Comparison of ENCODE assay signal across 23 cellular contexts in genomic region chr2:84844141-84844540, GRCh38. TPM values are rescaled to one million over a fixed set of nuclear protein-coding genes. Genes with fewer than 3 reads are reported as not detected.
DNase-seq lines count a peak whose midpoint lies in the region; ATAC-seq and FAIRE-seq lines count a peak whose summit lies in the region.
"Had no signal": no experiment of that assay in that cellular context is flagged by ENCODE, and none has a peak within 500 bp of the region (broad histone marks: within the 10 kb centered on the region; RNA-seq: fewer than 3 reads in every experiment).

No MANE protein-coding gene starts in this region.

- CTCF ChIA-PET in T-cell (lab: Charles Lee) = no interaction called here

- H3K27me3 Mint-ChIP-seq in activated T-cell treated with anti-CD3 and anti-CD28 coated beads, Interleukin-2, amount 50 U/mL, for 72 hours (ENCODE audit: low read depth) = no peaks in the 10 kb centered on the region
- no peaks in the 10 kb centered on the region for H3K27me3 Mint-ChIP-seq in T-cell
- H3K27me3 Mint-ChIP-seq in activated naive CD8-positive, alpha-beta T cell treated with anti-CD3 and anti-CD28 coated beads, Interleukin-2, amount 10 ng/mL, durations not matched to agents 7 days and 5 days = no peaks in the 10 kb centered on the region

- POLR2A ChIA-PET in T-cell (lab: Charles Lee) = interaction anchor here in 1 of 2 donors (0.6 kb wide), 1 partner anchor 194 kb away, joined by 4 read pairs; no protein-coding TSS in a partner anchor
- POLR2A ChIA-PET in activated naive CD8-positive, alpha-beta T cell treated with anti-CD3 and anti-CD28 coated beads, Interleukin-2, amount 10 ng/mL, durations not matched to agents 7 days and 5 days (lab: Charles Lee) = no interaction called here

- intact Hi-C loops in sciatic nerve (cut with DNase I) = no loop called here

- H3K4me1 Mint-ChIP-seq in activated T-cell treated with anti-CD3 and anti-CD28 coated beads, Interleukin-2, amount 50 U/mL, for 72 hours (ENCODE audit: low read depth) = peaks cover 91% of the 10 kb centered on the region
- peaks cover 91 to 98% (median 97%) of the 10 kb centered on the region in 3 donors for H3K4me1 Mint-ChIP-seq in T-cell
- H3K4me1 Mint-ChIP-seq in activated naive CD8-positive, alpha-beta T cell treated with anti-CD3 and anti-CD28 coated beads, Interleukin-2, amount 10 ng/mL, durations not matched to agents 7 days and 5 days = peaks cover 83% of the 10 kb centered on the region
- H3K4me1 Mint-ChIP-seq: mesothelial cell of epicardium had no signal

- H3K9me3 Mint-ChIP-seq in activated T-cell treated with anti-CD3 and anti-CD28 coated beads, Interleukin-2, amount 50 U/mL, for 72 hours = no peaks in the 10 kb centered on the region
- H3K9me3 Mint-ChIP-seq in T-cell = peaks cover 0 to 4% (median 3%) of the 10 kb centered on the region in 3 donors
- H3K9me3 Mint-ChIP-seq in activated naive CD8-positive, alpha-beta T cell treated with anti-CD3 and anti-CD28 coated beads, Interleukin-2, amount 10 ng/mL, durations not matched to agents 7 days and 5 days = no peaks in the 10 kb centered on the region
- H3K9me3 Mint-ChIP-seq: IgD-negative memory B cell, mesothelial cell of epicardium had no signal

- DNase-seq in activated T-cell treated with anti-CD3 and anti-CD28 coated beads, Interleukin-2, amount 50 U/mL, for 72 hours = peak in 1 of 2 donors; percentile 26
- DNase-seq in activated T-cell treated with anti-CD3 and anti-CD28 coated beads for 4 hours (no peak), T-cell (peak in 1 of 34 experiments; percentile 13), sciatic nerve (ENCODE audit: low spot score) (peak; percentile 17), urothelium cell line (ENCODE audit: low spot score) (no peak)
- DNase-seq in activated naive CD8-positive, alpha-beta T cell treated with anti-CD3 and anti-CD28 coated beads, Interleukin-2, amount 10 ng/mL, durations not matched to agents 7 days and 5 days = no peak
- DNase-seq: amygdala; central memory CD4-positive, alpha-beta T cell; gastrocnemius medialis; left cardiac atrium; NCI-H1436; NCI-H526 treated with DMSO at 0.1 percent for 48 hours; OCI-M1; SHP77; small intestine; stimulated activated CD8-positive, alpha-beta memory T cell treated with anti-CD3 and anti-CD28 coated beads, Interleukin-4, amount 100 ng/mL, for 48 hours had no signal

- peaks cover 6 to 8% of the 10 kb centered on the region in 2 donors for H3K36me3 Mint-ChIP-seq in activated T-cell treated with anti-CD3 and anti-CD28 coated beads, Interleukin-2, amount 50 U/mL, for 72 hours (ENCODE audit: insufficient read depth in 2 of 2)
- peaks cover 28% of the 10 kb centered on the region for H3K36me3 Mint-ChIP-seq in T-cell
- H3K36me3 Mint-ChIP-seq in activated naive CD8-positive, alpha-beta T cell treated with anti-CD3 and anti-CD28 coated beads, Interleukin-2, amount 10 ng/mL, durations not matched to agents 7 days and 5 days = peaks cover 40% of the 10 kb centered on the region
- H3K36me3 Mint-ChIP-seq: IgD-negative memory B cell, mesothelial cell of epicardium, neural progenitor cell had no signal

- peak overlapping the region; percentile 91 for H3K27ac Mint-ChIP-seq in activated T-cell treated with anti-CD3 and anti-CD28 coated beads, Interleukin-2, amount 50 U/mL, for 72 hours
- H3K27ac Mint-ChIP-seq in T-cell = peak overlapping the region; percentile 97 to 99
- peak overlapping the region; percentile 93 for H3K27ac Mint-ChIP-seq in activated naive CD8-positive, alpha-beta T cell treated with anti-CD3 and anti-CD28 coated beads, Interleukin-2, amount 10 ng/mL, durations not matched to agents 7 days and 5 days
- H3K27ac Mint-ChIP-seq: mesothelial cell of epicardium, neural progenitor cell had no signal

- ATAC-seq in activated T-cell treated with anti-CD3 and anti-CD28 coated beads, Interleukin-2, amount 50 U/mL, for 72 hours (replicated peaks in 1 of 2) = peak in 1 of 2 donors; percentile 23
- ATAC-seq in T-cell (replicated peaks in 1 of 4) (no peak), sciatic nerve (no peak), GM19023 (IDR thresholded peaks at IDR 0.05; ENCODE audit: unreplicated experiment) (no peak), HG02642 (IDR thresholded peaks at IDR 0.05; ENCODE audit: poor library complexity, unreplicated experiment) (no peak)
- ATAC-seq in activated naive CD8-positive, alpha-beta T cell treated with anti-CD3 and anti-CD28 coated beads, Interleukin-2, amount 10 ng/mL, durations not matched to agents 7 days and 5 days (ENCODE audit: low read depth) = no peak
- ATAC-seq: esophagus mucosa, gastrocnemius medialis, left cardiac atrium had no signal

- FAIRE-seq in urothelium cell line (lab: Jason Lieb, UNC) = no peak
- FAIRE-seq: GM18507, small intestine had no signal

- H3K4me3 Mint-ChIP-seq in activated T-cell treated with anti-CD3 and anti-CD28 coated beads, Interleukin-2, amount 50 U/mL, for 72 hours = peak overlapping the region; percentile 71 to 79
- H3K4me3 Mint-ChIP-seq in T-cell = peak overlapping the region; percentile 3 to 74 (median 10)
- H3K4me3 Mint-ChIP-seq in activated naive CD8-positive, alpha-beta T cell treated with anti-CD3 and anti-CD28 coated beads, Interleukin-2, amount 10 ng/mL, durations not matched to agents 7 days and 5 days = peak overlapping the region; percentile 71
- H3K4me3 Mint-ChIP-seq: mesothelial cell of epicardium, neural progenitor cell had no signal

RNA-seq across cellular contexts. Expression of gene TRABD2A, which starts 36.7 kb away (rescaled TPM):
- total RNA-seq in activated T-cell treated with anti-CD3 and anti-CD28 coated beads, Interleukin-2, amount 50 U/mL, for 72 hours = 10 to 100 TPM; 35.1 to 39.4 TPM
- total RNA-seq in T-cell = 100 to 1,000 TPM in 3 of 5 donors, 10 to 100 TPM in 2; 77.3 to 219 (median 106) TPM
- 10 to 100 TPM; 81.1 to 85.5 TPM for total RNA-seq in activated naive CD8-positive, alpha-beta T cell treated with anti-CD3 and anti-CD28 coated beads, Interleukin-2, amount 10 ng/mL, durations not matched to agents 7 days and 5 days
- total RNA-seq in sciatic nerve = 2.1 TPM

Comparison
In these comparisons a context has a peak if more than half of its experiments do, and no peak if none do; other contexts are left out.
1. H3K4me3 Mint-ChIP-seq: peak in every context shown above with its lines; median percentile 75 in activated T-cell treated with anti-CD3 and anti-CD28 coated beads, Interleukin-2, amount 50 U/mL, for 72 hours; 71 in activated naive CD8-positive, alpha-beta T cell treated with anti-CD3 and anti-CD28 coated beads, Interleukin-2, amount 10 ng/mL, durations not matched to agents 7 days and 5 days; 10 in T-cell.
2. RNA of gene TRABD2A, which starts 36.7 kb away (total RNA-seq): 77.3 to 219 TPM in T-cell, 81.1 to 85.5 TPM in activated naive CD8-positive, alpha-beta T cell treated with anti-CD3 and anti-CD28 coated beads, Interleukin-2, amount 10 ng/mL, durations not matched to agents 7 days and 5 days and 35.1 to 39.4 TPM in activated T-cell treated with anti-CD3 and anti-CD28 coated beads, Interleukin-2, amount 50 U/mL, for 72 hours; 2.1 TPM in sciatic nerve (single experiment); every median in the first group is over 10 times any median in the second.
3. Peak in every context shown above with its lines, with median percentiles within 50 percentile points of each other: H3K27ac Mint-ChIP-seq.